In genomic region chr5:174167080-174167910, GRCh38 we compare ENCODE assay signal across 23 cellular contexts.
"Had no signal": no experiment of that assay in that cellular context is flagged by ENCODE, and none has a peak within 500 bp of the region (broad histone marks: within the 10 kb centered on the region; RNA-seq: fewer than 3 reads in every experiment).

No MANE protein-coding gene starts in this region.

- H3K36me3 ChIP-seq: cardiac muscle cell, heart right ventricle, lower lobe of right lung, spleen, transverse colon, uterus, WERI-Rb-1 had no signal

- H3K27ac Mint-ChIP-seq: activated CD4-positive, alpha-beta T cell treated with anti-CD3 and anti-CD28 coated beads, Interleukin-2, amount 10 ng/mL, durations not matched to agents 7 days and 5 days; activated CD8-positive, alpha-beta T cell treated with anti-CD3 and anti-CD28 coated beads, Interleukin-2, amount 10 ng/mL, durations not matched to agents 7 days and 5 days; activated naive CD8-positive, alpha-beta T cell; naive B cell; progenitor cell of endocrine pancreas; stimulated activated naive CD8-positive, alpha-beta T cell treated with anti-CD3 and anti-CD28 coated beads, Interleukin-15, Interleukin-2, amounts not matched to agents 100 ng/mL and 50 ng/mL, for 24 hours had no signal

- H3K27me3 ChIP-seq: cardiac muscle cell, transverse colon, uterus had no signal

- FAIRE-seq: endometrium, kidney, TTC549 had no signal

- H3K36me3 Mint-ChIP-seq: activated naive CD8-positive, alpha-beta T cell had no signal

- H3K4me3 ChIP-seq: cardiac muscle cell, heart right ventricle, lower lobe of right lung, spleen, transverse colon, uterus had no signal

- H3K9me3 ChIP-seq: transverse colon, uterus had no signal

- H3K9me3 Mint-ChIP-seq: activated CD4-positive, alpha-beta T cell treated with anti-CD3 and anti-CD28 coated beads, Interleukin-2, amount 10 ng/mL, durations not matched to agents 7 days and 5 days; stimulated activated naive CD8-positive, alpha-beta T cell treated with anti-CD3 and anti-CD28 coated beads, Interleukin-15, Interleukin-2, amounts not matched to agents 100 ng/mL and 50 ng/mL, for 24 hours had no signal

- DNase-seq: activated CD4-positive, alpha-beta T cell treated with anti-CD3 and anti-CD28 coated beads, Interleukin-2, amount 10 ng/mL, durations not matched to agents 7 days and 5 days; activated CD4-positive, CD25-positive, alpha-beta regulatory T cell treated with anti-CD3 and anti-CD28 coated beads, Interleukin-2, amount 50 U/mL, for 72 hours; activated CD8-positive, alpha-beta T cell treated with anti-CD3 and anti-CD28 coated beads, Interleukin-2, amount 10 ng/mL, durations not matched to agents 7 days and 5 days; activated gamma-delta T cell treated with Interleukin-2 at 50 U/mL for 16 hours; activated T-cell treated with anti-CD3 and anti-CD28 coated beads, Interleukin-2, amount 50 U/mL, for 1 hour; amniotic stem cell; heart right ventricle; kidney; lower lobe of right lung; naive B cell; spleen; stimulated activated CD4-positive, alpha-beta T cell treated with anti-CD3 and anti-CD28 coated beads, Interleukin-4, amount 100 ng/mL, for 1 hour; T-helper 1 cell; transverse colon; WERI-Rb-1 had no signal

- H3K4me3 Mint-ChIP-seq: activated CD4-positive, alpha-beta T cell treated with anti-CD3 and anti-CD28 coated beads, Interleukin-2, amount 10 ng/mL, durations not matched to agents 7 days and 5 days; activated CD8-positive, alpha-beta T cell treated with anti-CD3 and anti-CD28 coated beads, Interleukin-2, amount 10 ng/mL, durations not matched to agents 7 days and 5 days; activated naive CD8-positive, alpha-beta T cell; naive B cell; stimulated activated naive CD8-positive, alpha-beta T cell treated with anti-CD3 and anti-CD28 coated beads, Interleukin-15, Interleukin-2, amounts not matched to agents 100 ng/mL and 50 ng/mL, for 24 hours had no signal

- H3K27me3 Mint-ChIP-seq: activated CD4-positive, alpha-beta T cell treated with anti-CD3 and anti-CD28 coated beads, Interleukin-2, amount 10 ng/mL, durations not matched to agents 7 days and 5 days had no signal

- H3K4me1 ChIP-seq: heart right ventricle, lower lobe of right lung, spleen, transverse colon, uterus had no signal

- H3K4me1 Mint-ChIP-seq: activated CD4-positive, alpha-beta T cell treated with anti-CD3 and anti-CD28 coated beads, Interleukin-2, amount 10 ng/mL, durations not matched to agents 7 days and 5 days; naive B cell had no signal

- H3K27ac ChIP-seq: cardiac muscle cell, heart right ventricle, lower lobe of right lung, spleen, transverse colon, uterus, WERI-Rb-1 had no signal

- ATAC-seq: activated CD8-positive, alpha-beta T cell treated with anti-CD3 and anti-CD28 coated beads, Interleukin-2, amount 10 ng/mL, durations not matched to agents 7 days and 5 days; heart right ventricle; left lobe of liver; lower lobe of right lung had no signal
